Comparison of ENCODE assay signal across 8 cellular contexts in the genomic region with DNA sequence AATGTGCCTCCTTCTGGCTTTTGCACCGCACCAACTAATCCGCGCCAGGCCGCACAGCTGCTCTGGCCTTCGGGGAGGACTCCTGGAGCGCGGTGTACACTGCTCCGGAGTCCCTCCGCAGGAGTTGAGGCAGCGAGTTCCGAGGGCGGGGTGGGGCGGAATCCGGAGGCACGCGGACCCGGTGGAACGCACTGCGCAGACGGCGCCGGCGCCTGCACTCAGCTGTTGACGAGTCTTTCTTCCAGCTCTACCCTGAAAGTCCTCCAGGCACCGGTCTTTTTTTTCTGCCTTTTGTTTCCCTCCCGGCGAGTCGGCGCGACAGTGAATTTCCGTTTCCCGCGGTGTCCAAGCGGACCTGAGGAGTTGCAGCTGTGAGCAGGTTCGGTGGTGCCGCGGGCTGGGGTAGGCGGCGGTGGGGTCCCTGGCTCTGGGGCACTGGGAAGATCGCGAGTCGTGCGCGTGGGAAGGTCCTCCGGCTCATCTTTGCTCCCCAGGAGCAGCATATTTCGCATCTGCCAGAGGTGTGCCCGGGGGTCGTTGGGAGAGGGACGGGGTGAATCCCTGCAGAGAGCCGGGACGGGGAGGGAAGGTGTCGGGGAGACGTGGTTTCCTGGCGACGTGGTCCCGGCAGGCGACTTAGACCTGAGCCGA. TPM values are rescaled to one million over a fixed set of nuclear protein-coding genes. Genes with fewer than 3 reads are reported as not detected.
DNase-seq lines count a peak whose midpoint lies in the region; ATAC-seq, FAIRE-seq and TF ChIP-seq lines count a peak whose summit lies in the region.

No MANE protein-coding gene starts in this region.

- H2AFZ ChIP-seq in astrocyte (ENCODE audit: low read depth, low read length): peak overlapping the region; percentile 99

- DNase-seq in GDM1 (lab: John Stamatoyannopoulos, UW): peak; percentile 15
- DNase-seq in HUDEP-2 (lab: John Stamatoyannopoulos, UW; ENCODE audit: unreplicated experiment in 76 of 76): peak in 50 of 76 experiments; percentile 5 to 66 (median 35)
- peak in 3 of 5 donors; percentile 8 to 54 (median 21) for DNase-seq in T-helper 1 cell
- DNase-seq in astrocyte (ENCODE audit: low read depth): peak; percentile 63
- DNase-seq in hypothalamus (lab: John Stamatoyannopoulos, UW): peak in 36 of 51 donors; percentile 10 to 73 (median 40)
- DNase-seq in renal cortical epithelial cell (ENCODE audit: low read depth): peak; percentile 36
- no peak for DNase-seq in effector CD8-positive, alpha-beta T cell (lab: John Stamatoyannopoulos, UW)

- H4K20me1 ChIP-seq in astrocyte (ENCODE audit: insufficient read depth, low read length): no peaks in the 10 kb centered on the region

- peak overlapping the region; percentile 68 for H3K27ac Mint-ChIP-seq in astrocyte (ENCODE audit: unreplicated experiment)

- H3K9me3 Mint-ChIP-seq in astrocyte (ENCODE audit: unreplicated experiment): no peaks in the 10 kb centered on the region

- H3K79me2 ChIP-seq in astrocyte (ENCODE audit: insufficient read depth, low read length): no peaks in the 10 kb centered on the region

- H3K9ac ChIP-seq in astrocyte (ENCODE audit: low read length): peak overlapping the region; percentile 85

- H3K27me3 ChIP-seq in astrocyte (ENCODE audit: insufficient read depth, low read length): no peaks in the 10 kb centered on the region

- no peak for FAIRE-seq in astrocyte (lab: Jason Lieb, UNC)

- H3K36me3 ChIP-seq in astrocyte (ENCODE audit: insufficient read depth, low read length): no peaks in the 10 kb centered on the region

- no peaks in the 10 kb centered on the region for H3K9me3 ChIP-seq in astrocyte (ENCODE audit: insufficient read depth, low read depth, low read length)

- H3K4me3 ChIP-seq in astrocyte (ENCODE audit: insufficient read depth, low read depth, low read length): peak overlapping the region; percentile 79

- peak overlapping the region; percentile 2 for H3K27ac ChIP-seq in astrocyte (ENCODE audit: low read depth, low read length)

- no peak for TF ChIP-seq CTCF in astrocyte (IDR thresholded peaks at IDR 0.05; ENCODE audit: insufficient read depth, low read depth, low read length)

- H3K36me3 Mint-ChIP-seq in astrocyte (ENCODE audit: low read depth, unreplicated experiment): no peaks in the 10 kb centered on the region

- H3K4me1 Mint-ChIP-seq in astrocyte (ENCODE audit: low read depth, unreplicated experiment): peaks cover 4% of the 10 kb centered on the region

- peak overlapping the region; percentile 99 for H3K4me2 ChIP-seq in astrocyte (ENCODE audit: low read length)

- no peak for ATAC-seq in HG03460 (IDR thresholded peaks at IDR 0.05; ENCODE audit: unreplicated experiment)

- no peaks in the 10 kb centered on the region for H3K4me1 ChIP-seq in astrocyte (ENCODE audit: insufficient read depth, low read length)

- peak overlapping the region; percentile 94 for H3K4me3 Mint-ChIP-seq in astrocyte (ENCODE audit: unreplicated experiment)

- H3K27me3 Mint-ChIP-seq in astrocyte (ENCODE audit: low read depth, unreplicated experiment): no peaks in the 10 kb centered on the region

RNA-seq across cellular contexts. Expression of gene SFTPD, which starts 44.1 kb away (rescaled TPM):
- total RNA-seq in astrocyte: 0.22 and 0.27 TPM in 2 replicates
- total RNA-seq in renal cortical epithelial cell: 0.30 TPM in 1 of 2 replicates, not detected in the other
